Comparison of ENCODE assay signal across 9 cellular contexts in the genomic region with DNA sequence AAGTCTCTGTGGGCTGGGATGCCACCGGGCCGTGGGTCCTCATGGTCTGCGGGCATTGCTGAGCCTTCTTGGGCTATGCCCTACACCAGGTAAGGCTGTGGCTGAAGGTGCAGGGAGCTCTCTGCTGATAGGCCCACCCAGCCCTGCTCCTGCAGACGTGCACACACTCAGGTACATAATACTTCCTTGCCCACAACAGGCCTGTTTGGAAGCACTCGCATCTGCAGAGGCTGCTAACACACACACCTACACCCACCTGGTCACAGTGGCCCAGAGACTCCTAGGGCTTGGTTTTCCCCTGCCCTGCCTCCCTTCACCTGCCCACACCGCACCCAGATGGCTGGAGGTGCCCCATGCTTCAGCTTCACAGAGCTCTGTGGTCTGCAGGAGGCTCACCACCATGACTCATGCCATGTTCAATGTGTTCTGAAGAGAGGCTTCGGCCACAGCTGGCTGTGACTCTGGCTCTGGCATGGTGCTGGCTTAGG.
A peak's percentile ranks its signal among the peaks of the same experiment; 100 is the strongest.
DNase-seq lines count a peak whose midpoint lies in the region; ATAC-seq and TF ChIP-seq lines count a peak whose summit lies in the region.
"Had no signal": no experiment of that assay in that cellular context is flagged by ENCODE, and none has a peak within 500 bp of the region (broad histone marks: within the 10 kb centered on the region; RNA-seq: fewer than 3 reads in every experiment).

No MANE protein-coding gene starts in this region.

- H3K27ac ChIP-seq in testis, result no peak overlapping the region
- H3K27ac ChIP-seq in caudate nucleus (ENCODE audit: low read depth, low read length), result no peak overlapping the region

- H3K36me3 Mint-ChIP-seq in natural killer cell, result no peaks in the 10 kb centered on the region
- H3K36me3 Mint-ChIP-seq in natural killer cell treated with Interleukin-12 subunit alpha and Interleukin-12 subunit beta and Interleukin-15 and Interleukin-18, amount 100 ng/mL, for 72 hours, result no peaks in the 10 kb centered on the region
- peaks cover 2% of the 10 kb centered on the region for H3K36me3 Mint-ChIP-seq in activated CD4-positive, alpha-beta T cell treated with anti-CD3 and anti-CD28 coated beads, Interleukin-2, amount 10 ng/mL, durations not matched to agents 7 days and 5 days (ENCODE audit: low read depth)

- H3K36me3 ChIP-seq in testis (ENCODE audit: low read depth, missing control alignments), result no peaks in the 10 kb centered on the region

- CTCF ChIA-PET in activated CD4-positive, alpha-beta T cell treated with anti-CD3 and anti-CD28 coated beads, Interleukin-2, amount 10 ng/mL, durations not matched to agents 7 days and 5 days (lab: Charles Lee), result interaction anchor here (0.6 to 0.8 kb wide), 2 partner anchors 14 to 76 kb away, joined by 3 read pairs; no protein-coding TSS in a partner anchor

- no peaks in the 10 kb centered on the region for H3K9me3 ChIP-seq in testis

- peaks cover 14 to 16% of the 10 kb centered on the region in 2 donors for H3K27me3 Mint-ChIP-seq in natural killer cell (ENCODE audit: low read depth in 2 of 2)
- H3K27me3 Mint-ChIP-seq in natural killer cell treated with Interleukin-12 subunit alpha and Interleukin-12 subunit beta and Interleukin-15 and Interleukin-18, amount 100 ng/mL, for 72 hours, result peaks cover 6 to 10% of the 10 kb centered on the region in 2 donors
- H3K27me3 Mint-ChIP-seq in activated CD4-positive, alpha-beta T cell treated with anti-CD3 and anti-CD28 coated beads, Interleukin-2, amount 10 ng/mL, durations not matched to agents 7 days and 5 days, result no peaks in the 10 kb centered on the region

- TF ChIP-seq POLR2A in testis (IDR thresholded peaks at IDR 0.05), result no peak

- no peak for TF ChIP-seq CTCF in natural killer cell (IDR thresholded peaks at IDR 0.05)
- no peak for TF ChIP-seq CTCF in fibroblast of mammary gland (conservative IDR thresholded peaks at IDR 0.05; ENCODE audit: control insufficient read depth, insufficient read depth, low read depth, low read length)
- no peak for TF ChIP-seq CTCF in testis (IDR thresholded peaks at IDR 0.05)

- H3K4me1 ChIP-seq in testis, result no peaks in the 10 kb centered on the region

- intact Hi-C loops in natural killer cell (cut with micrococcal nuclease) (no loop called here), testis (cut with DNase I; ENCODE audit: low total_unique reads) (no loop called here)

- ATAC-seq in natural killer cell, result peak in 1 of 3 donors; percentile 36
- no peak for ATAC-seq in natural killer cell treated with Interleukin-12 subunit alpha and Interleukin-12 subunit beta and Interleukin-15 and Interleukin-18, amount 100 ng/mL, for 72 hours
- ATAC-seq in HG03520 (IDR thresholded peaks at IDR 0.05; ENCODE audit: unreplicated experiment), result no peak

- POLR2A ChIA-PET in activated CD4-positive, alpha-beta T cell treated with anti-CD3 and anti-CD28 coated beads, Interleukin-2, amount 10 ng/mL, durations not matched to agents 7 days and 5 days (lab: Charles Lee), result no interaction called here

- no peak overlapping the region for H3K4me3 ChIP-seq in fibroblast of mammary gland (ENCODE audit: control insufficient read depth, low read depth, low read length)
- H3K4me3 ChIP-seq in testis, result no peak overlapping the region

- no peak overlapping the region for H3K4me3 Mint-ChIP-seq in natural killer cell
- no peak overlapping the region for H3K4me3 Mint-ChIP-seq in natural killer cell treated with Interleukin-12 subunit alpha and Interleukin-12 subunit beta and Interleukin-15 and Interleukin-18, amount 100 ng/mL, for 72 hours
- no peak overlapping the region for H3K4me3 Mint-ChIP-seq in activated CD4-positive, alpha-beta T cell treated with anti-CD3 and anti-CD28 coated beads, Interleukin-2, amount 10 ng/mL, durations not matched to agents 7 days and 5 days

- H3K4me1 Mint-ChIP-seq in natural killer cell, result no peaks in the 10 kb centered on the region
- H3K4me1 Mint-ChIP-seq in natural killer cell treated with Interleukin-12 subunit alpha and Interleukin-12 subunit beta and Interleukin-15 and Interleukin-18, amount 100 ng/mL, for 72 hours (ENCODE audit: low read depth in 2 of 2), result peaks cover 0 to 2% of the 10 kb centered on the region in 2 donors
- H3K4me1 Mint-ChIP-seq in activated CD4-positive, alpha-beta T cell treated with anti-CD3 and anti-CD28 coated beads, Interleukin-2, amount 10 ng/mL, durations not matched to agents 7 days and 5 days, result peaks cover 17% of the 10 kb centered on the region

- no peak overlapping the region for H3K27ac Mint-ChIP-seq in natural killer cell
- H3K27ac Mint-ChIP-seq in natural killer cell treated with Interleukin-12 subunit alpha and Interleukin-12 subunit beta and Interleukin-15 and Interleukin-18, amount 100 ng/mL, for 72 hours, result no peak overlapping the region
- no peak overlapping the region for H3K27ac Mint-ChIP-seq in activated CD4-positive, alpha-beta T cell treated with anti-CD3 and anti-CD28 coated beads, Interleukin-2, amount 10 ng/mL, durations not matched to agents 7 days and 5 days

- WGBS in testis, 2 donors, result 87 to 96% methylated on average over 5 to 7 of the region's 7 CpGs

- peak; percentile 11 for DNase-seq in natural killer cell
- DNase-seq in natural killer cell treated with Interleukin-12 subunit alpha and Interleukin-12 subunit beta and Interleukin-15 and Interleukin-18, amount 100 ng/mL, for 72 hours (ENCODE audit: low spot score), result no peak
- DNase-seq in activated CD4-positive, alpha-beta T cell treated with anti-CD3 and anti-CD28 coated beads, Interleukin-2, amount 10 ng/mL, durations not matched to agents 7 days and 5 days, result peak; percentile 10
- DNase-seq in fibroblast of mammary gland (ENCODE audit: low read depth), result peak; percentile 65
- peak; percentile 6 for DNase-seq in testis
- DNase-seq in caudate nucleus (lab: John Stamatoyannopoulos, UW), result no peak
- DNase-seq in KG1 (lab: John Stamatoyannopoulos, UW), result no peak
- DNase-seq: NCI-H2029 had no signal

- H3K9me3 Mint-ChIP-seq in natural killer cell, result no peaks in the 10 kb centered on the region
- no peaks in the 10 kb centered on the region for H3K9me3 Mint-ChIP-seq in natural killer cell treated with Interleukin-12 subunit alpha and Interleukin-12 subunit beta and Interleukin-15 and Interleukin-18, amount 100 ng/mL, for 72 hours
- H3K9me3 Mint-ChIP-seq in activated CD4-positive, alpha-beta T cell treated with anti-CD3 and anti-CD28 coated beads, Interleukin-2, amount 10 ng/mL, durations not matched to agents 7 days and 5 days, result no peaks in the 10 kb centered on the region

- no peaks in the 10 kb centered on the region for H3K27me3 ChIP-seq in testis

Comparison
In these comparisons a context has a peak if more than half of its experiments do, and no peak if none do; other contexts are left out.
1. DNase-seq: peak in natural killer cell (single experiment), activated CD4-positive, alpha-beta T cell treated with anti-CD3 and anti-CD28 coated beads, Interleukin-2, amount 10 ng/mL, durations not matched to agents 7 days and 5 days (single experiment), fibroblast of mammary gland (single experiment) and testis (single experiment); none in natural killer cell treated with Interleukin-12 subunit alpha and Interleukin-12 subunit beta and Interleukin-15 and Interleukin-18, amount 100 ng/mL, for 72 hours (single experiment), caudate nucleus (0 of 61) and KG1 (single experiment).